Comparison of ENCODE assay signal across 1 cellular context in genomic region chr2:70118798-70119454, GRCh38.
A peak's percentile ranks its signal among the peaks of the same experiment; 100 is the strongest.
TF ChIP-seq lines count a peak whose summit lies in the region.

No MANE protein-coding gene starts in this region.

TF ChIP-seq in K562, 482 proteins besides CTCF, POLR2A, EP300 and RAD21 (continued from another document and continues in another):
- TF ChIP-seq, protein P1, sequence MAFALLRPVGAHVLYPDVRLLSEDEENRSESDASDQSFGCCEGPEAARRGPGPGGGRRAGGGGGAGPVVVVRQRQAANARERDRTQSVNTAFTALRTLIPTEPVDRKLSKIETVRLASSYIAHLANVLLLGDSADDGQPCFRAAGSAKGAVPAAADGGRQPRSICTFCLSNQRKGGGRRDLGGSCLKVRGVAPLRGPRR (CRISPR knock-in tag; IDR thresholded peaks at IDR 0.05) = no peak
- TF ChIP-seq ZNF175 (CRISPR knock-in tag; IDR thresholded peaks at IDR 0.05; ENCODE audit: low read depth) (no peak), ZFP30 (CRISPR knock-in tag; IDR thresholded peaks at IDR 0.05; ENCODE audit: borderline replicate concordance) (no peak), EGR1 (conservative IDR thresholded peaks at IDR 0.05) (no peak), CEBPB (tag; IDR thresholded peaks at IDR 0.05) (no peak), ILF3 (IDR thresholded peaks at IDR 0.05; ENCODE audit: borderline replicate concordance) (no peak), HOXB6 (CRISPR knock-in tag; IDR thresholded peaks at IDR 0.05; ENCODE audit: borderline replicate concordance) (no peak), ZNF133 (CRISPR knock-in tag; IDR thresholded peaks at IDR 0.05) (no peak), ZNF57 (CRISPR knock-in tag; IDR thresholded peaks at IDR 0.05) (no peak), SNRNP70 (optimal IDR thresholded peaks at IDR 0.05; ENCODE audit: low read depth, low read length) (no peak), ZNF431 (CRISPR knock-in tag; IDR thresholded peaks at IDR 0.05) (no peak), ZNF561 (CRISPR knock-in tag; conservative IDR thresholded peaks at IDR 0.05) (no peak), CTCFL (IDR thresholded peaks at IDR 0.05; ENCODE audit: borderline replicate concordance, insufficient read depth, low read depth, low read length, poor library complexity, severe bottlenecking) (no peak), FOXP1 (CRISPR knock-in tag; IDR thresholded peaks at IDR 0.05) (no peak), ZNF644 (tag; IDR thresholded peaks at IDR 0.05; ENCODE audit: low read depth) (no peak), L3MBTL2 (IDR thresholded peaks at IDR 0.05) (peak; percentile 58; the same call in 1 of the 2 replicates), ZC3H11A (IDR thresholded peaks at IDR 0.05; ENCODE audit: low read depth, low read length) (no peak), YY1 (IDR thresholded peaks at IDR 0.05; ENCODE audit: borderline replicate concordance in 1 of 3, control insufficient read depth in 1 of 3, extremely low read depth in 1 of 3, insufficient read depth in 3 of 3, insufficient read length in 1 of 3, insufficient replicate concordance in 2 of 3, low read depth in 1 of 3, low read length in 2 of 3) (peak in 1 of 3 experiments; percentile 44), NBN (IDR thresholded peaks at IDR 0.05; ENCODE audit: low read depth) (0 out of 2 replicates have a peak, but pooled peaks have one; percentile 37), NCOA1 (IDR thresholded peaks at IDR 0.05; ENCODE audit: low read depth) (no peak), CBX5 (IDR thresholded peaks at IDR 0.05; ENCODE audit: borderline replicate concordance, low read depth) (no peak), ZNF740 (CRISPR knock-in tag; IDR thresholded peaks at IDR 0.05) (no peak), ZNF740 (tag; IDR thresholded peaks at IDR 0.05) (no peak), MEIS2 (IDR thresholded peaks at IDR 0.05; ENCODE audit: partially characterized antibody) (no peak), ZNF507 (tag; conservative IDR thresholded peaks at IDR 0.05) (no peak)
- TF ChIP-seq, protein P2, sequence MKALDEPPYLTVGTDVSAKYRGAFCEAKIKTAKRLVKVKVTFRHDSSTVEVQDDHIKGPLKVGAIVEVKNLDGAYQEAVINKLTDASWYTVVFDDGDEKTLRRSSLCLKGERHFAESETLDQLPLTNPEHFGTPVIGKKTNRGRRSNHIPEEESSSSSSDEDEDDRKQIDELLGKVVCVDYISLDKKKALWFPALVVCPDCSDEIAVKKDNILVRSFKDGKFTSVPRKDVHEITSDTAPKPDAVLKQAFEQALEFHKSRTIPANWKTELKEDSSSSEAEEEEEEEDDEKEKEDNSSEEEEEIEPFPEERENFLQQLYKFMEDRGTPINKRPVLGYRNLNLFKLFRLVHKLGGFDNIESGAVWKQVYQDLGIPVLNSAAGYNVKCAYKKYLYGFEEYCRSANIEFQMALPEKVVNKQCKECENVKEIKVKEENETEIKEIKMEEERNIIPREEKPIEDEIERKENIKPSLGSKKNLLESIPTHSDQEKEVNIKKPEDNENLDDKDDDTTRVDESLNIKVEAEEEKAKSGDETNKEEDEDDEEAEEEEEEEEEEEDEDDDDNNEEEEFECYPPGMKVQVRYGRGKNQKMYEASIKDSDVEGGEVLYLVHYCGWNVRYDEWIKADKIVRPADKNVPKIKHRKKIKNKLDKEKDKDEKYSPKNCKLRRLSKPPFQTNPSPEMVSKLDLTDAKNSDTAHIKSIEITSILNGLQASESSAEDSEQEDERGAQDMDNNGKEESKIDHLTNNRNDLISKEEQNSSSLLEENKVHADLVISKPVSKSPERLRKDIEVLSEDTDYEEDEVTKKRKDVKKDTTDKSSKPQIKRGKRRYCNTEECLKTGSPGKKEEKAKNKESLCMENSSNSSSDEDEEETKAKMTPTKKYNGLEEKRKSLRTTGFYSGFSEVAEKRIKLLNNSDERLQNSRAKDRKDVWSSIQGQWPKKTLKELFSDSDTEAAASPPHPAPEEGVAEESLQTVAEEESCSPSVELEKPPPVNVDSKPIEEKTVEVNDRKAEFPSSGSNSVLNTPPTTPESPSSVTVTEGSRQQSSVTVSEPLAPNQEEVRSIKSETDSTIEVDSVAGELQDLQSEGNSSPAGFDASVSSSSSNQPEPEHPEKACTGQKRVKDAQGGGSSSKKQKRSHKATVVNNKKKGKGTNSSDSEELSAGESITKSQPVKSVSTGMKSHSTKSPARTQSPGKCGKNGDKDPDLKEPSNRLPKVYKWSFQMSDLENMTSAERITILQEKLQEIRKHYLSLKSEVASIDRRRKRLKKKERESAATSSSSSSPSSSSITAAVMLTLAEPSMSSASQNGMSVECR (CRISPR knock-in tag; IDR thresholded peaks at IDR 0.05) = no peak
- TF ChIP-seq, protein P3, sequence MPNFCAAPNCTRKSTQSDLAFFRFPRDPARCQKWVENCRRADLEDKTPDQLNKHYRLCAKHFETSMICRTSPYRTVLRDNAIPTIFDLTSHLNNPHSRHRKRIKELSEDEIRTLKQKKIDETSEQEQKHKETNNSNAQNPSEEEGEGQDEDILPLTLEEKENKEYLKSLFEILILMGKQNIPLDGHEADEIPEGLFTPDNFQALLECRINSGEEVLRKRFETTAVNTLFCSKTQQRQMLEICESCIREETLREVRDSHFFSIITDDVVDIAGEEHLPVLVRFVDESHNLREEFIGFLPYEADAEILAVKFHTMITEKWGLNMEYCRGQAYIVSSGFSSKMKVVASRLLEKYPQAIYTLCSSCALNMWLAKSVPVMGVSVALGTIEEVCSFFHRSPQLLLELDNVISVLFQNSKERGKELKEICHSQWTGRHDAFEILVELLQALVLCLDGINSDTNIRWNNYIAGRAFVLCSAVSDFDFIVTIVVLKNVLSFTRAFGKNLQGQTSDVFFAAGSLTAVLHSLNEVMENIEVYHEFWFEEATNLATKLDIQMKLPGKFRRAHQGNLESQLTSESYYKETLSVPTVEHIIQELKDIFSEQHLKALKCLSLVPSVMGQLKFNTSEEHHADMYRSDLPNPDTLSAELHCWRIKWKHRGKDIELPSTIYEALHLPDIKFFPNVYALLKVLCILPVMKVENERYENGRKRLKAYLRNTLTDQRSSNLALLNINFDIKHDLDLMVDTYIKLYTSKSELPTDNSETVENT (CRISPR knock-in tag; IDR thresholded peaks at IDR 0.05) = no peak
- TF ChIP-seq, protein P4, sequence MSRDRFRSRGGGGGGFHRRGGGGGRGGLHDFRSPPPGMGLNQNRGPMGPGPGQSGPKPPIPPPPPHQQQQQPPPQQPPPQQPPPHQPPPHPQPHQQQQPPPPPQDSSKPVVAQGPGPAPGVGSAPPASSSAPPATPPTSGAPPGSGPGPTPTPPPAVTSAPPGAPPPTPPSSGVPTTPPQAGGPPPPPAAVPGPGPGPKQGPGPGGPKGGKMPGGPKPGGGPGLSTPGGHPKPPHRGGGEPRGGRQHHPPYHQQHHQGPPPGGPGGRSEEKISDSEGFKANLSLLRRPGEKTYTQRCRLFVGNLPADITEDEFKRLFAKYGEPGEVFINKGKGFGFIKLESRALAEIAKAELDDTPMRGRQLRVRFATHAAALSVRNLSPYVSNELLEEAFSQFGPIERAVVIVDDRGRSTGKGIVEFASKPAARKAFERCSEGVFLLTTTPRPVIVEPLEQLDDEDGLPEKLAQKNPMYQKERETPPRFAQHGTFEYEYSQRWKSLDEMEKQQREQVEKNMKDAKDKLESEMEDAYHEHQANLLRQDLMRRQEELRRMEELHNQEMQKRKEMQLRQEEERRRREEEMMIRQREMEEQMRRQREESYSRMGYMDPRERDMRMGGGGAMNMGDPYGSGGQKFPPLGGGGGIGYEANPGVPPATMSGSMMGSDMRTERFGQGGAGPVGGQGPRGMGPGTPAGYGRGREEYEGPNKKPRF (IDR thresholded peaks at IDR 0.05; ENCODE audit: low read depth, low read length) = no peak
- TF ChIP-seq, protein P5, sequence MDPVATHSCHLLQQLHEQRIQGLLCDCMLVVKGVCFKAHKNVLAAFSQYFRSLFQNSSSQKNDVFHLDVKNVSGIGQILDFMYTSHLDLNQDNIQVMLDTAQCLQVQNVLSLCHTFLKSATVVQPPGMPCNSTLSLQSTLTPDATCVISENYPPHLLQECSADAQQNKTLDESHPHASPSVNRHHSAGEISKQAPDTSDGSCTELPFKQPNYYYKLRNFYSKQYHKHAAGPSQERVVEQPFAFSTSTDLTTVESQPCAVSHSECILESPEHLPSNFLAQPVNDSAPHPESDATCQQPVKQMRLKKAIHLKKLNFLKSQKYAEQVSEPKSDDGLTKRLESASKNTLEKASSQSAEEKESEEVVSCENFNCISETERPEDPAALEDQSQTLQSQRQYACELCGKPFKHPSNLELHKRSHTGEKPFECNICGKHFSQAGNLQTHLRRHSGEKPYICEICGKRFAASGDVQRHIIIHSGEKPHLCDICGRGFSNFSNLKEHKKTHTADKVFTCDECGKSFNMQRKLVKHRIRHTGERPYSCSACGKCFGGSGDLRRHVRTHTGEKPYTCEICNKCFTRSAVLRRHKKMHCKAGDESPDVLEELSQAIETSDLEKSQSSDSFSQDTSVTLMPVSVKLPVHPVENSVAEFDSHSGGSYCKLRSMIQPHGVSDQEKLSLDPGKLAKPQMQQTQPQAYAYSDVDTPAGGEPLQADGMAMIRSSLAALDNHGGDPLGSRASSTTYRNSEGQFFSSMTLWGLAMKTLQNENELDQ (CRISPR knock-in tag; IDR thresholded peaks at IDR 0.05; ENCODE audit: borderline replicate concordance) = no peak
- TF ChIP-seq, protein P6, sequence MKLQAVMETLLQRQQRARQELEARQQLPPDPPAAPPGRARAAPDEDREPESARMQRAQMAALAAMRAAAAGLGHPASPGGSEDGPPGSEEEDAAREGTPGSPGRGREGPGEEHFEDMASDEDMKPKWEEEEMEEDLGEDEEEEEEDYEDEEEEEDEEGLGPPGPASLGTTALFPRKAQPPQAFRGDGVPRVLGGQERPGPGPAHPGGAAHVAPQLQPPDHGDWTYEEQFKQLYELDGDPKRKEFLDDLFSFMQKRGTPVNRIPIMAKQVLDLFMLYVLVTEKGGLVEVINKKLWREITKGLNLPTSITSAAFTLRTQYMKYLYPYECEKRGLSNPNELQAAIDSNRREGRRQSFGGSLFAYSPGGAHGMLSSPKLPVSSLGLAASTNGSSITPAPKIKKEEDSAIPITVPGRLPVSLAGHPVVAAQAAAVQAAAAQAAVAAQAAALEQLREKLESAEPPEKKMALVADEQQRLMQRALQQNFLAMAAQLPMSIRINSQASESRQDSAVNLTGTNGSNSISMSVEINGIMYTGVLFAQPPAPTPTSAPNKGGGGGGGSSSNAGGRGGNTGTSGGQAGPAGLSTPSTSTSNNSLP (IDR thresholded peaks at IDR 0.05; ENCODE audit: borderline replicate concordance, low read depth, low read length) = no peak
- TF ChIP-seq, protein P7, sequence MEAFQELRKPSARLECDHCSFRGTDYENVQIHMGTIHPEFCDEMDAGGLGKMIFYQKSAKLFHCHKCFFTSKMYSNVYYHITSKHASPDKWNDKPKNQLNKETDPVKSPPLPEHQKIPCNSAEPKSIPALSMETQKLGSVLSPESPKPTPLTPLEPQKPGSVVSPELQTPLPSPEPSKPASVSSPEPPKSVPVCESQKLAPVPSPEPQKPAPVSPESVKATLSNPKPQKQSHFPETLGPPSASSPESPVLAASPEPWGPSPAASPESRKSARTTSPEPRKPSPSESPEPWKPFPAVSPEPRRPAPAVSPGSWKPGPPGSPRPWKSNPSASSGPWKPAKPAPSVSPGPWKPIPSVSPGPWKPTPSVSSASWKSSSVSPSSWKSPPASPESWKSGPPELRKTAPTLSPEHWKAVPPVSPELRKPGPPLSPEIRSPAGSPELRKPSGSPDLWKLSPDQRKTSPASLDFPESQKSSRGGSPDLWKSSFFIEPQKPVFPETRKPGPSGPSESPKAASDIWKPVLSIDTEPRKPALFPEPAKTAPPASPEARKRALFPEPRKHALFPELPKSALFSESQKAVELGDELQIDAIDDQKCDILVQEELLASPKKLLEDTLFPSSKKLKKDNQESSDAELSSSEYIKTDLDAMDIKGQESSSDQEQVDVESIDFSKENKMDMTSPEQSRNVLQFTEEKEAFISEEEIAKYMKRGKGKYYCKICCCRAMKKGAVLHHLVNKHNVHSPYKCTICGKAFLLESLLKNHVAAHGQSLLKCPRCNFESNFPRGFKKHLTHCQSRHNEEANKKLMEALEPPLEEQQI (IDR thresholded peaks at IDR 0.05) = no peak
- TF ChIP-seq, protein P8, sequence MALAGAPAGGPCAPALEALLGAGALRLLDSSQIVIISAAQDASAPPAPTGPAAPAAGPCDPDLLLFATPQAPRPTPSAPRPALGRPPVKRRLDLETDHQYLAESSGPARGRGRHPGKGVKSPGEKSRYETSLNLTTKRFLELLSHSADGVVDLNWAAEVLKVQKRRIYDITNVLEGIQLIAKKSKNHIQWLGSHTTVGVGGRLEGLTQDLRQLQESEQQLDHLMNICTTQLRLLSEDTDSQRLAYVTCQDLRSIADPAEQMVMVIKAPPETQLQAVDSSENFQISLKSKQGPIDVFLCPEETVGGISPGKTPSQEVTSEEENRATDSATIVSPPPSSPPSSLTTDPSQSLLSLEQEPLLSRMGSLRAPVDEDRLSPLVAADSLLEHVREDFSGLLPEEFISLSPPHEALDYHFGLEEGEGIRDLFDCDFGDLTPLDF (CRISPR knock-in tag; IDR thresholded peaks at IDR 0.05) = no peak
